Comparison of ENCODE assay signal across 20 cellular contexts in genomic region chr7:29231671-29232267, GRCh38. TPM values are rescaled to one million over a fixed set of nuclear protein-coding genes. Genes with fewer than 3 reads are reported as not detected.
A peak's percentile ranks its signal among the peaks of the same experiment; 100 is the strongest.
DNase-seq lines count a peak whose midpoint lies in the region; ATAC-seq and TF ChIP-seq lines count a peak whose summit lies in the region.
"Had no signal": no experiment of that assay in that cellular context is flagged by ENCODE, and none has a peak within 500 bp of the region (broad histone marks: within the 10 kb centered on the region; RNA-seq: fewer than 3 reads in every experiment).

No MANE protein-coding gene starts in this region.

- H3K4me3 Mint-ChIP-seq in natural killer cell treated with Interleukin-12 subunit alpha and Interleukin-12 subunit beta and Interleukin-15 and Interleukin-18, amount 100 ng/mL, for 72 hours: no peak overlapping the region
- H3K4me3 Mint-ChIP-seq: CD8-positive, alpha-beta T cell; T-helper 1 cell treated with Interleukin-12 subunit alpha and Interleukin-12 subunit beta and Interleukin-4 antibody, amounts not matched to agents 30 μg/mL and 1 μg/mL, for 36 hours had no signal

- H3K27me3 Mint-ChIP-seq in natural killer cell treated with Interleukin-12 subunit alpha and Interleukin-12 subunit beta and Interleukin-15 and Interleukin-18, amount 100 ng/mL, for 72 hours: no peaks in the 10 kb centered on the region

- 59% methylated on average over 4 of the region's 4 CpGs for WGBS in SK-N-SH (ENCODE audit: low lambda C conversion rate)
- no CpG with 5 or more reads among the region's 4 CpGs for WGBS in trophoblast cell (ENCODE audit: extremely low coverage, insufficient coverage, insufficient read length)

- no peak overlapping the region for H3K23ac ChIP-seq in trophoblast cell (ENCODE audit: low read length)

- DNase-seq in SK-N-SH (no peak), islet precursor cell (peak; percentile 70), trophoblast cell (peak; percentile 41 to 62)
- DNase-seq in natural killer cell treated with Interleukin-12 subunit alpha and Interleukin-12 subunit beta and Interleukin-15 and Interleukin-18, amount 100 ng/mL, for 72 hours (ENCODE audit: low spot score): no peak
- DNase-seq: Calu3; CD8-positive, alpha-beta T cell; EL; HCEC 1CT; NCI-H1105; NCI-H1694 treated with DMSO at 0.1 percent for 48 hours; NCI-H2107; NCI-H226; NCI-H526 treated with DMSO at 0.1 percent for 48 hours; SHP77 treated with DMSO at 0.1 percent for 48 hours had no signal

- TF ChIP-seq CTCF in HEK293 (tag by site-specific recombination; IDR thresholded peaks at IDR 0.05): no peak
- TF ChIP-seq CTCF in SK-N-SH (IDR thresholded peaks at IDR 0.05): no peak

- no peak overlapping the region for H2BK120ac ChIP-seq in trophoblast cell (ENCODE audit: insufficient read depth, low read length, poor library complexity)

- H3K14ac ChIP-seq in trophoblast cell (ENCODE audit: low read length): no peak overlapping the region

- no peak overlapping the region for H3K27ac Mint-ChIP-seq in natural killer cell treated with Interleukin-12 subunit alpha and Interleukin-12 subunit beta and Interleukin-15 and Interleukin-18, amount 100 ng/mL, for 72 hours
- H3K27ac Mint-ChIP-seq: CD8-positive, alpha-beta T cell; T-helper 1 cell treated with Interleukin-12 subunit alpha and Interleukin-12 subunit beta and Interleukin-4 antibody, amounts not matched to agents 30 μg/mL and 1 μg/mL, for 36 hours had no signal

- H3K36me3 Mint-ChIP-seq in natural killer cell treated with Interleukin-12 subunit alpha and Interleukin-12 subunit beta and Interleukin-15 and Interleukin-18, amount 100 ng/mL, for 72 hours: no peaks in the 10 kb centered on the region
- H3K36me3 Mint-ChIP-seq: CD8-positive, alpha-beta T cell had no signal

- H3K4me2 ChIP-seq in SK-N-SH: no peak overlapping the region
- H3K4me2 ChIP-seq in trophoblast cell (ENCODE audit: low read length): no peak overlapping the region
- H3K4me2 ChIP-seq: BLaER1 treated with 17β-estradiol and CSF1 and Interleukin-3, amounts not matched to agents 10 nM and 100 nM had no signal

- no peaks in the 10 kb centered on the region for H3K79me2 ChIP-seq in SK-N-SH (ENCODE audit: insufficient read depth)
- H3K79me2 ChIP-seq in trophoblast cell (ENCODE audit: control insufficient read depth, insufficient read depth, low read length, poor library complexity): peaks cover 11% of the 10 kb centered on the region

- H3K36me3 ChIP-seq in HEK293 (ENCODE audit: control insufficient read depth in 2 of 2, insufficient read depth in 1 of 2, low read length in 2 of 2): no peaks in the 10 kb centered on the region
- no peaks in the 10 kb centered on the region for H3K36me3 ChIP-seq in SK-N-SH (replicated peaks in 1 of 2; ENCODE audit: control insufficient read depth in 1 of 2, insufficient read depth in 2 of 2, low read length in 1 of 2)
- H3K36me3 ChIP-seq in trophoblast cell (ENCODE audit: control insufficient read depth in 1 of 2, insufficient read depth in 2 of 2, low read length in 2 of 2): no peaks in the 10 kb centered on the region
- H3K36me3 ChIP-seq: BLaER1 treated with 17β-estradiol and CSF1 and Interleukin-3, amounts not matched to agents 10 nM and 100 nM had no signal

- no peaks in the 10 kb centered on the region for H3K9me2 ChIP-seq in SK-N-SH

- H3K18ac ChIP-seq in trophoblast cell (ENCODE audit: low read length): no peak overlapping the region

- no peak for TF ChIP-seq RAD21 in SK-N-SH (IDR thresholded peaks at IDR 0.05; ENCODE audit: low read length)

- no peak for TF ChIP-seq EP300 in SK-N-SH (IDR thresholded peaks at IDR 0.05; ENCODE audit: borderline replicate concordance in 1 of 2, low read depth in 1 of 2, low read length in 1 of 2)

- POLR2A ChIA-PET in HEK293 (lab: Yijun Ruan, JAX): no interaction called here
- POLR2A ChIA-PET in SK-N-SH (lab: Yijun Ruan, JAX): no interaction called here

- no peak overlapping the region for H2AK5ac ChIP-seq in trophoblast cell (ENCODE audit: low read length)

- peaks cover 42% of the 10 kb centered on the region for H3K79me1 ChIP-seq in trophoblast cell (ENCODE audit: low read length)

- H3K9me3 ChIP-seq in HEK293 (ENCODE audit: control insufficient read depth, insufficient read depth, low read depth, low read length) (no peaks in the 10 kb centered on the region), SK-N-SH (no peaks in the 10 kb centered on the region), trophoblast cell (ENCODE audit: insufficient read depth, low read depth, low read length) (no peaks in the 10 kb centered on the region)
- H3K9me3 ChIP-seq: BLaER1 treated with 17β-estradiol and CSF1 and Interleukin-3, amounts not matched to agents 10 nM and 100 nM had no signal

- no peaks in the 10 kb centered on the region for H4K20me1 ChIP-seq in SK-N-SH (ENCODE audit: insufficient read depth)
- H4K20me1 ChIP-seq: BLaER1 treated with 17β-estradiol and CSF1 and Interleukin-3, amounts not matched to agents 10 nM and 100 nM had no signal

- H2BK12ac ChIP-seq in trophoblast cell (ENCODE audit: low read length): no peak overlapping the region

- H3K4me1 Mint-ChIP-seq in natural killer cell treated with Interleukin-12 subunit alpha and Interleukin-12 subunit beta and Interleukin-15 and Interleukin-18, amount 100 ng/mL, for 72 hours (ENCODE audit: low read depth in 2 of 2): peaks cover 13 to 16% of the 10 kb centered on the region in 2 donors

- no peak overlapping the region for H3K4me3 ChIP-seq in HEK293 (ENCODE audit: low read depth, low read length)
- H3K4me3 ChIP-seq in SK-N-SH (ENCODE audit: low read depth in 2 of 2, low read length in 1 of 2): no peak overlapping the region
- no peak overlapping the region for H3K4me3 ChIP-seq in trophoblast cell (ENCODE audit: low read depth, low read length)
- H3K4me3 ChIP-seq: BLaER1 treated with 17β-estradiol and CSF1 and Interleukin-3, amounts not matched to agents 10 nM and 100 nM had no signal

- no peak overlapping the region for H4K8ac ChIP-seq in trophoblast cell (ENCODE audit: low read depth, low read length)

- CTCF ChIA-PET in HEK293 (lab: Yijun Ruan, JAX): interaction anchor here (0.6 to 0.7 kb wide), 2 partner anchors 26 to 119 kb away, joined by 3 read pairs; no protein-coding TSS in a partner anchor
- CTCF ChIA-PET in SK-N-SH (lab: Yijun Ruan, JAX): interaction anchor here (0.8 to 3.7 kb wide), 6 partner anchors 15 to 305 kb away, joined by 3 to 24 read pairs (median 5); no protein-coding TSS in a partner anchor

- no peaks in the 10 kb centered on the region for H3K9me3 Mint-ChIP-seq in natural killer cell treated with Interleukin-12 subunit alpha and Interleukin-12 subunit beta and Interleukin-15 and Interleukin-18, amount 100 ng/mL, for 72 hours
- H3K9me3 Mint-ChIP-seq: CD8-positive, alpha-beta T cell; T-helper 1 cell treated with Interleukin-12 subunit alpha and Interleukin-12 subunit beta and Interleukin-4 antibody, amounts not matched to agents 30 μg/mL and 1 μg/mL, for 36 hours had no signal

- H2BK5ac ChIP-seq in trophoblast cell (ENCODE audit: low read depth, low read length, poor library complexity): no peak overlapping the region

- no peak overlapping the region for H2AFZ ChIP-seq in SK-N-SH (ENCODE audit: low read depth)
- no peak overlapping the region for H2AFZ ChIP-seq in trophoblast cell (ENCODE audit: insufficient read depth, low read length, poor library complexity)

- no peaks in the 10 kb centered on the region for H3F3A ChIP-seq in SK-N-SH (replicated peaks; ENCODE audit: insufficient read depth)

- no peak for ATAC-seq in GM18519 (IDR thresholded peaks at IDR 0.05; ENCODE audit: low FRiP score, unreplicated experiment)
- ATAC-seq in GM21526 (IDR thresholded peaks at IDR 0.05; ENCODE audit: low FRiP score, unreplicated experiment): no peak
- ATAC-seq in natural killer cell treated with Interleukin-12 subunit alpha and Interleukin-12 subunit beta and Interleukin-15 and Interleukin-18, amount 100 ng/mL, for 72 hours: no peak
- ATAC-seq: CD8-positive, alpha-beta T cell had no signal

- peaks cover 9% of the 10 kb centered on the region; the same call in 1 of the 2 replicates for H3K4me1 ChIP-seq in HEK293 (ENCODE audit: control insufficient read depth, insufficient read depth, low read length)
- no peaks in the 10 kb centered on the region; a peak in 2 of 4 replicates for H3K4me1 ChIP-seq in SK-N-SH (ENCODE audit: control insufficient read depth in 1 of 2, insufficient read depth in 2 of 2, low read depth in 1 of 2, low read length in 1 of 2)
- peaks cover 22 to 36% of the 10 kb centered on the region in 2 experiments for H3K4me1 ChIP-seq in trophoblast cell (ENCODE audit: control insufficient read depth in 1 of 2, insufficient read depth in 2 of 2, low read length in 2 of 2)
- H3K4me1 ChIP-seq: BLaER1 treated with 17β-estradiol and CSF1 and Interleukin-3, amounts not matched to agents 10 nM and 100 nM had no signal

- H4K12ac ChIP-seq in trophoblast cell (ENCODE audit: low read depth, low read length): no peak overlapping the region

- no peak overlapping the region for H4K91ac ChIP-seq in trophoblast cell (ENCODE audit: low read depth, low read length)

- no peak overlapping the region for H3K4ac ChIP-seq in trophoblast cell (ENCODE audit: low read depth, low read length)

- H3K27ac ChIP-seq in HEK293 (ENCODE audit: extremely low read depth, low read depth, low read length) (no peak overlapping the region), SK-N-SH (ENCODE audit: low read depth in 2 of 2, low read length in 1 of 2) (no peak overlapping the region), trophoblast cell (ENCODE audit: low read depth, low read length) (peak overlapping the region; percentile 98)
- H3K27ac ChIP-seq: BLaER1 treated with 17β-estradiol and CSF1 and Interleukin-3, amounts not matched to agents 10 nM and 100 nM had no signal

- no peaks in the 10 kb centered on the region for H3K27me3 ChIP-seq in SK-N-SH (ENCODE audit: insufficient read depth)
- no peaks in the 10 kb centered on the region for H3K27me3 ChIP-seq in trophoblast cell (ENCODE audit: insufficient read depth, low read length)
- H3K27me3 ChIP-seq: BLaER1 treated with 17β-estradiol and CSF1 and Interleukin-3, amounts not matched to agents 10 nM and 100 nM had no signal

- H3K9ac ChIP-seq in SK-N-SH (no peak overlapping the region), trophoblast cell (ENCODE audit: low read length) (no peak overlapping the region)
- H3K9ac ChIP-seq: BLaER1 treated with 17β-estradiol and CSF1 and Interleukin-3, amounts not matched to agents 10 nM and 100 nM had no signal

TF ChIP-seq in HEK293, 187 proteins besides CTCF, POLR2A, EP300 and RAD21 (continues in another document):
- TF ChIP-seq ZNF324 (tag by site-specific recombination; IDR thresholded peaks at IDR 0.05): no peak

TF ChIP-seq in SK-N-SH, 30 proteins besides CTCF, POLR2A, EP300 and RAD21 (continues in another document):
- peak; percentile 40; the same call in 1 of the 2 replicates for TF ChIP-seq GATA2 (CRISPR knock-in tag; IDR thresholded peaks at IDR 0.05)

RNA-seq across cellular contexts. Expression of gene CHN2, which starts 37.2 kb away (rescaled TPM):
- polyA plus RNA-seq in SK-N-SH (2012; rRNA removed): 0.02 TPM in 1 of 2 replicates, not detected in the other
- polyA plus RNA-seq in SK-N-SH (2012; cell fraction: cytosol; rRNA removed): 0.13 and 0.14 TPM in 2 replicates
- polyA plus RNA-seq in SK-N-SH (2012; cell fraction: nucleus; rRNA removed): 0.13 TPM in 1 of 2 replicates, not detected in the other
- 39.1 and 39.9 TPM in 2 replicates for polyA plus RNA-seq in trophoblast cell (2013)
- 1 to 10 TPM in 1 of 2 donors, under 1 TPM in 1; 0.70 to 2.1 TPM for total RNA-seq in natural killer cell treated with Interleukin-12 subunit alpha and Interleukin-12 subunit beta and Interleukin-15 and Interleukin-18, amount 100 ng/mL, for 72 hours
- total RNA-seq: OCI-LY7 had no signal

Comparison
In these comparisons a context has a peak if more than half of its experiments do, and no peak if none do; other contexts are left out.
1. DNase-seq: peak in islet precursor cell (single experiment) and trophoblast cell (2 of 2); none in SK-N-SH (single experiment) and natural killer cell treated with Interleukin-12 subunit alpha and Interleukin-12 subunit beta and Interleukin-15 and Interleukin-18, amount 100 ng/mL, for 72 hours (single experiment).